In the genomic region with DNA sequence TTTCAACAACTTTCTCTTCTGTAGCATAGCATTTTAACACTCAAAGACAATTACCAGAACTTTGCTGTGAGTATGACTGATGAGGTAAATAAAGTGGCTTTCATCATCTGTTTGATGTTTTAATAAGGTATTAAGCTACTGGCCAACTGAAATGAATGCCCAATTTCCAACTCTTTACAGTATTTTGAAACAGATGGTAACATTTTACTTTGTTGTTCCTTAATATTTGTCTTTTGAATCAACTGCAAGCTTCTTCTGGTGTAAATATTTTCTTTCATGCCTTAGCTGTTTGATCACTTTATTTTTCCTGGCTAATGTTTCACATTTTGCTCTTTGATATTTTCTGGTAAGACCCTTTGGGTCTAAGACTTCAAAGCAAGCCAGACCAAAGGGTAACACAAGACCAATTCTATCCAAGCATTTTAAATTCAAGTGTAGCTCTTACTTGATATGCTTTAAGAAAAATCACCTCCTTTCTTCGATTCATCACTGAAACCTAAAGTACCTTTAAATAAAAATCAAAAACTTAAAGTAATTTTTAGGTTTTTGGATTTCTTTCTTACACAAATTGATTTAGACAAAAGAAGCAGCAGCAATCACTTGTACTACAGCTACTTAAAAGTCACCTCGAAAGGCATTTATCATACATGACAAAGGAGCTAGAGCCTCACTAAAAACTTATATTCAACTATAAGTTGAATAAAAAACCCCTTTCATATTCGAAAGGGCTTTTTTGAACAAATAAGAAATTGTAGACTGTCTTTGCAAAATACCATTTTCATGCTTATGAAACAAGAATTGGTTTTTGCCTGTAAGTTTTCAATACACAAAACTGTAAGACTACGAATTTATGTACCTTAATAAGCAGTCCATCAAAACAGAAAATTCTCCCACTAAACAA, we compare ENCODE assay signal across 1 cellular context.
TF ChIP-seq lines count a peak whose summit lies in the region.

No MANE protein-coding gene starts in this region.

TF ChIP-seq in HepG2, 621 proteins besides CTCF, POLR2A, EP300 and RAD21 (continued from another document and continues in another):
- TF ChIP-seq, protein P1, sequence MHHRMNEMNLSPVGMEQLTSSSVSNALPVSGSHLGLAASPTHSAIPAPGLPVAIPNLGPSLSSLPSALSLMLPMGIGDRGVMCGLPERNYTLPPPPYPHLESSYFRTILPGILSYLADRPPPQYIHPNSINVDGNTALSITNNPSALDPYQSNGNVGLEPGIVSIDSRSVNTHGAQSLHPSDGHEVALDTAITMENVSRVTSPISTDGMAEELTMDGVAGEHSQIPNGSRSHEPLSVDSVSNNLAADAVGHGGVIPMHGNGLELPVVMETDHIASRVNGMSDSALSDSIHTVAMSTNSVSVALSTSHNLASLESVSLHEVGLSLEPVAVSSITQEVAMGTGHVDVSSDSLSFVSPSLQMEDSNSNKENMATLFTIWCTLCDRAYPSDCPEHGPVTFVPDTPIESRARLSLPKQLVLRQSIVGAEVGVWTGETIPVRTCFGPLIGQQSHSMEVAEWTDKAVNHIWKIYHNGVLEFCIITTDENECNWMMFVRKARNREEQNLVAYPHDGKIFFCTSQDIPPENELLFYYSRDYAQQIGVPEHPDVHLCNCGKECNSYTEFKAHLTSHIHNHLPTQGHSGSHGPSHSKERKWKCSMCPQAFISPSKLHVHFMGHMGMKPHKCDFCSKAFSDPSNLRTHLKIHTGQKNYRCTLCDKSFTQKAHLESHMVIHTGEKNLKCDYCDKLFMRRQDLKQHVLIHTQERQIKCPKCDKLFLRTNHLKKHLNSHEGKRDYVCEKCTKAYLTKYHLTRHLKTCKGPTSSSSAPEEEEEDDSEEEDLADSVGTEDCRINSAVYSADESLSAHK (CRISPR knock-in tag; IDR thresholded peaks at IDR 0.05; ENCODE audit: borderline replicate concordance) = no peak
- TF ChIP-seq ARNT2 (CRISPR knock-in tag; IDR thresholded peaks at IDR 0.05; ENCODE audit: low read depth) (no peak), SRY (CRISPR knock-in tag; IDR thresholded peaks at IDR 0.05) (no peak), ZNF329 (CRISPR knock-in tag; IDR thresholded peaks at IDR 0.05; ENCODE audit: low read depth) (no peak), SYNCRIP (IDR thresholded peaks at IDR 0.05; ENCODE audit: insufficient read depth, low read depth, low read length) (no peak), ZNF343 (CRISPR knock-in tag; IDR thresholded peaks at IDR 0.05) (no peak), BHLHE40 (IDR thresholded peaks at IDR 0.05; ENCODE audit: low read length) (no peak), ZNF430 (CRISPR knock-in tag; IDR thresholded peaks at IDR 0.05) (no peak), HDAC6 (IDR thresholded peaks at IDR 0.05; ENCODE audit: low read depth, low read length) (no peak), ZSCAN31 (CRISPR knock-in tag; IDR thresholded peaks at IDR 0.05; ENCODE audit: low read depth) (no peak), ZNF564 (CRISPR knock-in tag; IDR thresholded peaks at IDR 0.05) (0 out of 2 replicates have a peak, but pooled peaks have one; percentile 32), TOE1 (CRISPR knock-in tag; IDR thresholded peaks at IDR 0.05) (peak; percentile 39; the same call in 1 of the 2 replicates), ZNF547 (CRISPR knock-in tag; IDR thresholded peaks at IDR 0.05) (no peak), ELF4 (CRISPR knock-in tag; IDR thresholded peaks at IDR 0.05; ENCODE audit: borderline replicate concordance) (0 out of 2 replicates have a peak, but pooled peaks have one; percentile 39), ZNF619 (CRISPR knock-in tag; IDR thresholded peaks at IDR 0.05) (no peak), PITX1 (CRISPR knock-in tag; IDR thresholded peaks at IDR 0.05) (peak; percentile 91), POLR2G (IDR thresholded peaks at IDR 0.05; ENCODE audit: low read depth, low read length) (no peak), TAF15 (IDR thresholded peaks at IDR 0.05; ENCODE audit: low read depth, low read length, poor library complexity, severe bottlenecking) (no peak), ZNF263 (CRISPR knock-in tag; IDR thresholded peaks at IDR 0.05) (no peak), ZNF672 (CRISPR knock-in tag; IDR thresholded peaks at IDR 0.05) (no peak), KDM5B (CRISPR knock-in tag; IDR thresholded peaks at IDR 0.05; ENCODE audit: borderline replicate concordance) (no peak), POLR2AphosphoS5 (IDR thresholded peaks at IDR 0.05; ENCODE audit: low read depth, low read length) (no peak), MAFG (CRISPR knock-in tag; IDR thresholded peaks at IDR 0.05) (no peak), IRX3 (CRISPR knock-in tag; IDR thresholded peaks at IDR 0.05; ENCODE audit: borderline replicate concordance, low read depth) (no peak), NRL (CRISPR knock-in tag; IDR thresholded peaks at IDR 0.05; ENCODE audit: borderline replicate concordance) (no peak), ZFP36L1 (CRISPR knock-in tag; IDR thresholded peaks at IDR 0.05) (no peak), TCF12 (IDR thresholded peaks at IDR 0.05) (no peak), TCF12 (CRISPR knock-in tag; IDR thresholded peaks at IDR 0.05) (peak; percentile 95; the same call in 1 of the 2 replicates), YY1 (IDR thresholded peaks at IDR 0.05; ENCODE audit: insufficient read depth, insufficient replicate concordance, low read depth, low read length) (no peak), ZNF180 (CRISPR knock-in tag; IDR thresholded peaks at IDR 0.05; ENCODE audit: borderline replicate concordance, low read depth) (no peak), ZSCAN20 (CRISPR knock-in tag; IDR thresholded peaks at IDR 0.05; ENCODE audit: borderline replicate concordance) (no peak), ZNF335 (CRISPR knock-in tag; IDR thresholded peaks at IDR 0.05) (peak; percentile 85), SALL1 (CRISPR knock-in tag; IDR thresholded peaks at IDR 0.05) (0 out of 2 replicates have a peak, but pooled peaks have one; percentile 20)
- TF ChIP-seq, protein P2, sequence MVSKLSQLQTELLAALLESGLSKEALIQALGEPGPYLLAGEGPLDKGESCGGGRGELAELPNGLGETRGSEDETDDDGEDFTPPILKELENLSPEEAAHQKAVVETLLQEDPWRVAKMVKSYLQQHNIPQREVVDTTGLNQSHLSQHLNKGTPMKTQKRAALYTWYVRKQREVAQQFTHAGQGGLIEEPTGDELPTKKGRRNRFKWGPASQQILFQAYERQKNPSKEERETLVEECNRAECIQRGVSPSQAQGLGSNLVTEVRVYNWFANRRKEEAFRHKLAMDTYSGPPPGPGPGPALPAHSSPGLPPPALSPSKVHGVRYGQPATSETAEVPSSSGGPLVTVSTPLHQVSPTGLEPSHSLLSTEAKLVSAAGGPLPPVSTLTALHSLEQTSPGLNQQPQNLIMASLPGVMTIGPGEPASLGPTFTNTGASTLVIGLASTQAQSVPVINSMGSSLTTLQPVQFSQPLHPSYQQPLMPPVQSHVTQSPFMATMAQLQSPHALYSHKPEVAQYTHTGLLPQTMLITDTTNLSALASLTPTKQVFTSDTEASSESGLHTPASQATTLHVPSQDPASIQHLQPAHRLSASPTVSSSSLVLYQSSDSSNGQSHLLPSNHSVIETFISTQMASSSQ (IDR thresholded peaks at IDR 0.05; ENCODE audit: low read depth) = peak; percentile 100
- TF ChIP-seq, protein P2 (CRISPR knock-in tag; IDR thresholded peaks at IDR 0.05; ENCODE audit: borderline replicate concordance) = peak; percentile 99
- TF ChIP-seq, protein P3, sequence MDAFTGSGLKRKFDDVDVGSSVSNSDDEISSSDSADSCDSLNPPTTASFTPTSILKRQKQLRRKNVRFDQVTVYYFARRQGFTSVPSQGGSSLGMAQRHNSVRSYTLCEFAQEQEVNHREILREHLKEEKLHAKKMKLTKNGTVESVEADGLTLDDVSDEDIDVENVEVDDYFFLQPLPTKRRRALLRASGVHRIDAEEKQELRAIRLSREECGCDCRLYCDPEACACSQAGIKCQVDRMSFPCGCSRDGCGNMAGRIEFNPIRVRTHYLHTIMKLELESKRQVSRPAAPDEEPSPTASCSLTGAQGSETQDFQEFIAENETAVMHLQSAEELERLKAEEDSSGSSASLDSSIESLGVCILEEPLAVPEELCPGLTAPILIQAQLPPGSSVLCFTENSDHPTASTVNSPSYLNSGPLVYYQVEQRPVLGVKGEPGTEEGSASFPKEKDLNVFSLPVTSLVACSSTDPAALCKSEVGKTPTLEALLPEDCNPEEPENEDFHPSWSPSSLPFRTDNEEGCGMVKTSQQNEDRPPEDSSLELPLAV (CRISPR knock-in tag; conservative IDR thresholded peaks at IDR 0.05; ENCODE audit: low read depth) = no peak
- TF ChIP-seq, protein P4, sequence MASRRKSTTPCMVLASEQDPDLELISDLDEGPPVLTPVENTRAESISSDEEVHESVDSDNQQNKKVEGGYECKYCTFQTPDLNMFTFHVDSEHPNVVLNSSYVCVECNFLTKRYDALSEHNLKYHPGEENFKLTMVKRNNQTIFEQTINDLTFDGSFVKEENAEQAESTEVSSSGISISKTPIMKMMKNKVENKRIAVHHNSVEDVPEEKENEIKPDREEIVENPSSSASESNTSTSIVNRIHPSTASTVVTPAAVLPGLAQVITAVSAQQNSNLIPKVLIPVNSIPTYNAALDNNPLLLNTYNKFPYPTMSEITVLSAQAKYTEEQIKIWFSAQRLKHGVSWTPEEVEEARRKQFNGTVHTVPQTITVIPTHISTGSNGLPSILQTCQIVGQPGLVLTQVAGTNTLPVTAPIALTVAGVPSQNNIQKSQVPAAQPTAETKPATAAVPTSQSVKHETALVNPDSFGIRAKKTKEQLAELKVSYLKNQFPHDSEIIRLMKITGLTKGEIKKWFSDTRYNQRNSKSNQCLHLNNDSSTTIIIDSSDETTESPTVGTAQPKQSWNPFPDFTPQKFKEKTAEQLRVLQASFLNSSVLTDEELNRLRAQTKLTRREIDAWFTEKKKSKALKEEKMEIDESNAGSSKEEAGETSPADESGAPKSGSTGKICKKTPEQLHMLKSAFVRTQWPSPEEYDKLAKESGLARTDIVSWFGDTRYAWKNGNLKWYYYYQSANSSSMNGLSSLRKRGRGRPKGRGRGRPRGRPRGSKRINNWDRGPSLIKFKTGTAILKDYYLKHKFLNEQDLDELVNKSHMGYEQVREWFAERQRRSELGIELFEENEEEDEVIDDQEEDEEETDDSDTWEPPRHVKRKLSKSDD (CRISPR knock-in tag; IDR thresholded peaks at IDR 0.05; ENCODE audit: low read depth) = no peak
- TF ChIP-seq, protein P5, sequence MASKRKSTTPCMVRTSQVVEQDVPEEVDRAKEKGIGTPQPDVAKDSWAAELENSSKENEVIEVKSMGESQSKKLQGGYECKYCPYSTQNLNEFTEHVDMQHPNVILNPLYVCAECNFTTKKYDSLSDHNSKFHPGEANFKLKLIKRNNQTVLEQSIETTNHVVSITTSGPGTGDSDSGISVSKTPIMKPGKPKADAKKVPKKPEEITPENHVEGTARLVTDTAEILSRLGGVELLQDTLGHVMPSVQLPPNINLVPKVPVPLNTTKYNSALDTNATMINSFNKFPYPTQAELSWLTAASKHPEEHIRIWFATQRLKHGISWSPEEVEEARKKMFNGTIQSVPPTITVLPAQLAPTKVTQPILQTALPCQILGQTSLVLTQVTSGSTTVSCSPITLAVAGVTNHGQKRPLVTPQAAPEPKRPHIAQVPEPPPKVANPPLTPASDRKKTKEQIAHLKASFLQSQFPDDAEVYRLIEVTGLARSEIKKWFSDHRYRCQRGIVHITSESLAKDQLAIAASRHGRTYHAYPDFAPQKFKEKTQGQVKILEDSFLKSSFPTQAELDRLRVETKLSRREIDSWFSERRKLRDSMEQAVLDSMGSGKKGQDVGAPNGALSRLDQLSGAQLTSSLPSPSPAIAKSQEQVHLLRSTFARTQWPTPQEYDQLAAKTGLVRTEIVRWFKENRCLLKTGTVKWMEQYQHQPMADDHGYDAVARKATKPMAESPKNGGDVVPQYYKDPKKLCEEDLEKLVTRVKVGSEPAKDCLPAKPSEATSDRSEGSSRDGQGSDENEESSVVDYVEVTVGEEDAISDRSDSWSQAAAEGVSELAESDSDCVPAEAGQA (IDR thresholded peaks at IDR 0.05; ENCODE audit: low read depth) = no peak
- TF ChIP-seq, protein P5 (CRISPR knock-in tag; IDR thresholded peaks at IDR 0.05; ENCODE audit: borderline replicate concordance) = peak; percentile 95; the same call in 1 of the 2 replicates
- TF ChIP-seq, protein P6, sequence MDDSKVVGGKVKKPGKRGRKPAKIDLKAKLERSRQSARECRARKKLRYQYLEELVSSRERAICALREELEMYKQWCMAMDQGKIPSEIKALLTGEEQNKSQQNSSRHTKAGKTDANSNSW (CRISPR knock-in tag; IDR thresholded peaks at IDR 0.05; ENCODE audit: borderline replicate concordance) = no peak
